9 cellular contexts compared by ENCODE assay signal in genomic region chr3:156727519-156728205, GRCh38. TPM values are rescaled to one million over a fixed set of nuclear protein-coding genes. Genes with fewer than 3 reads are reported as not detected.
A peak's percentile ranks its signal among the peaks of the same experiment; 100 is the strongest.
DNase-seq lines count a peak whose midpoint lies in the region; ATAC-seq and TF ChIP-seq lines count a peak whose summit lies in the region.
"Had no signal": no experiment of that assay in that cellular context is flagged by ENCODE, and none has a peak within 500 bp of the region (broad histone marks: within the 10 kb centered on the region; RNA-seq: fewer than 3 reads in every experiment).

No MANE protein-coding gene starts in this region.

- DNase-seq in WTC11 (ENCODE audit: low spot score) (no peak), DMS114 treated with DMSO at 0.1 percent for 48 hours (lab: John Stamatoyannopoulos, UW; ENCODE audit: unreplicated experiment) (no peak), DMS79 (lab: John Stamatoyannopoulos, UW) (no peak), RPMI8226 (no peak), HT-29 (ENCODE audit: low spot score) (no peak)
- DNase-seq: activated CD8-positive, alpha-beta memory T cell treated with anti-CD3 and anti-CD28 coated beads, Interleukin-2, amount 10 ng/mL, durations not matched to agents 7 days and 5 days had no signal

- ATAC-seq in GM18505 (IDR thresholded peaks at IDR 0.05; ENCODE audit: unreplicated experiment), result peak; percentile 78
- ATAC-seq in GM19468 (IDR thresholded peaks at IDR 0.05; ENCODE audit: extremely low read depth, unreplicated experiment), result peak; percentile 81
- peak; percentile 69 for ATAC-seq in HG03066 (IDR thresholded peaks at IDR 0.05; ENCODE audit: low read depth, unreplicated experiment)
- peak; percentile 70 for ATAC-seq in WTC11
- ATAC-seq: activated CD8-positive, alpha-beta memory T cell treated with anti-CD3 and anti-CD28 coated beads, Interleukin-2, amount 10 ng/mL, durations not matched to agents 7 days and 5 days had no signal

- H3K27me3 Mint-ChIP-seq in WTC11 (ENCODE audit: low read depth), result no peaks in the 10 kb centered on the region
- H3K27me3 Mint-ChIP-seq: activated CD8-positive, alpha-beta memory T cell treated with anti-CD3 and anti-CD28 coated beads, Interleukin-2, amount 10 ng/mL, durations not matched to agents 7 days and 5 days had no signal

- peaks cover 17% of the 10 kb centered on the region for H3K4me1 Mint-ChIP-seq in WTC11

- CTCF ChIA-PET in WTC11 (lab: Charles Lee), result no interaction called here

- no peak overlapping the region for H3K27ac Mint-ChIP-seq in WTC11
- H3K27ac Mint-ChIP-seq: activated CD8-positive, alpha-beta memory T cell treated with anti-CD3 and anti-CD28 coated beads, Interleukin-2, amount 10 ng/mL, durations not matched to agents 7 days and 5 days had no signal

- no peak for TF ChIP-seq CTCF in WTC11 (IDR thresholded peaks at IDR 0.05)

- POLR2A ChIA-PET in WTC11 (lab: Charles Lee), result no interaction called here

- TF ChIP-seq POLR2A in GM18505 (IDR thresholded peaks at IDR 0.05; ENCODE audit: borderline replicate concordance, extremely low read depth, insufficient read depth, insufficient read length), result no peak

- no peaks in the 10 kb centered on the region for H3K9me3 Mint-ChIP-seq in WTC11

- H3K36me3 Mint-ChIP-seq in WTC11, result no peaks in the 10 kb centered on the region

- H3K4me3 Mint-ChIP-seq in WTC11, result no peak overlapping the region
- H3K4me3 Mint-ChIP-seq: activated CD8-positive, alpha-beta memory T cell treated with anti-CD3 and anti-CD28 coated beads, Interleukin-2, amount 10 ng/mL, durations not matched to agents 7 days and 5 days had no signal

TF ChIP-seq in WTC11, 78 proteins besides CTCF, POLR2A, EP300 and RAD21:
- TF ChIP-seq ZNF263 (CRISPR knock-in tag; IDR thresholded peaks at IDR 0.05; ENCODE audit: low read depth) (no peak), NFE2L1 (CRISPR knock-in tag; IDR thresholded peaks at IDR 0.05) (no peak), CDX4 (CRISPR knock-in tag; IDR thresholded peaks at IDR 0.05; ENCODE audit: borderline replicate concordance) (no peak), ZNF317 (CRISPR knock-in tag; IDR thresholded peaks at IDR 0.05; ENCODE audit: borderline replicate concordance, low read depth) (no peak), ZNF416 (CRISPR knock-in tag; IDR thresholded peaks at IDR 0.05) (no peak), NR1H2 (CRISPR knock-in tag; IDR thresholded peaks at IDR 0.05) (no peak), FOXJ3 (CRISPR knock-in tag; IDR thresholded peaks at IDR 0.05; ENCODE audit: borderline replicate concordance) (no peak), EMX1 (CRISPR knock-in tag; IDR thresholded peaks at IDR 0.05) (no peak), CREB1 (CRISPR knock-in tag; IDR thresholded peaks at IDR 0.05) (no peak), GRHL2 (CRISPR knock-in tag; IDR thresholded peaks at IDR 0.05; ENCODE audit: insufficient replicate concordance, severe bottlenecking) (no peak)

RNA-seq across cellular contexts. Expression of gene TIPARP, which starts 53.3 kb away (rescaled TPM):
- 5.0 to 5.6 TPM (median 5.1 TPM) in 3 replicates for total RNA-seq in WTC11 (2021)
- total RNA-seq in HT-29 (2014; rRNA removed; shearing (Covaris generic)), result 66.6 and 70.7 TPM in 2 replicates

Comparison
In these comparisons a context has a peak if more than half of its experiments do, and no peak if none do; other contexts are left out.
1. RNA of gene TIPARP, which starts 53.3 kb away (total RNA-seq): 66.6 to 70.7 TPM in HT-29; 5.0 to 5.6 TPM in WTC11; every median in the first group is over 10 times any median in the second.
2. Peak in every context shown above with its lines, with median percentiles within 50 percentile points of each other: ATAC-seq.